8 cellular contexts compared by ENCODE assay signal in the genomic region with DNA sequence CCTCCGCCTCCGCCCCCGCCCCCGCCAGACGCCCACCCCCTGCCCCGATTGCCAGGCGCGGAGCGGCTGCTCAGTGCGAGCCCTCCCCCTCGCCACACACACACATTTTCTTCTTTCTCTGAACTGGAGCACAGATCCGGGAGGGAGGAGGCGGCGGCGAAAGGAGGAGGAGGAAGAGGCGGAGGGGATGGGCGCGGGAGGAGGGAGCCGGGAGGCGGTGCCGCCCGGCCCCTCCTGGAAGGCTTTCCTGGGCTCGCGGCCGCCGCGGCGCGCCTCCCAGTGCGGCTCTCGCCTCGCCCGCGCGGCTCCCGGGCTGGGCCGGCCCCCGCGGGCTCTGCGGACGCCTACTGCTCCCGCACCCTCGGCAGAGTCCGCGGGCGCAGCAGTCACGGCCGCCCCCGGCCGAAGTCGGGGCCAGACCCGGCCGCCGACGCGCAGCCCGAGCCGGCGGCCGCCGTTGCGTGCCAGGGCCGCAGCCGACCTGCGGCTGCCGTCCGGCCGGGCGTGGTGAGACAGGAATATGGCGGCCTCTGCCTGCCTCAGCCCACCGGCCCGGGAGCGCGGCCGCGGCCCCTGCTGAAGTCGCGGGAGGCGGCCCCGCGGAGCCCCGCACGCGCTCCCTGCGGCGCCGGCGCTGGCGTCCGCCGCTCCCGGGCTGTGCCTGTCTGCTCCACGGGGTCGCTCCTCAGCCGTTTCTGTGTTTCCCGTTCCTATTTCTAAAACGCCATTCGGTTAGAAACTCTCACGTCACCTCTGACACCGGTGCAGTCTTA. TPM values are rescaled to one million over a fixed set of nuclear protein-coding genes. Genes with fewer than 3 reads are reported as not detected.
A peak's percentile ranks its signal among the peaks of the same experiment; 100 is the strongest.
DNase-seq lines count a peak whose midpoint lies in the region; ATAC-seq and TF ChIP-seq lines count a peak whose summit lies in the region.

No MANE protein-coding gene starts in this region.

- POLR2A ChIA-PET in activated naive CD8-positive, alpha-beta T cell treated with anti-CD3 and anti-CD28 coated beads, Interleukin-2, amount 10 ng/mL, durations not matched to agents 7 days and 5 days (lab: Charles Lee) = interaction anchor here (0.6 to 4.2 kb wide), 12 partner anchors 9 to 382 kb away, joined by 3 to 28 read pairs (median 3); a partner anchor contains a TSS

- H3K27me3 ChIP-seq in subcutaneous abdominal adipose tissue (ENCODE audit: control insufficient read depth in 5 of 5, insufficient read depth in 4 of 5, low read length in 5 of 5) = no peaks in the 10 kb centered on the region

- peaks cover 1% of the 10 kb centered on the region for H3K36me3 Mint-ChIP-seq in activated naive CD8-positive, alpha-beta T cell treated with anti-CD3 and anti-CD28 coated beads, Interleukin-2, amount 10 ng/mL, durations not matched to agents 7 days and 5 days
- no peaks in the 10 kb centered on the region for H3K36me3 Mint-ChIP-seq in glutamatergic neuron (ENCODE audit: unreplicated experiment)

- no peaks in the 10 kb centered on the region for H3K9me3 ChIP-seq in subcutaneous abdominal adipose tissue (ENCODE audit: control insufficient read depth in 5 of 5, low read length in 5 of 5)

- peaks cover 5% of the 10 kb centered on the region for H3K27me3 Mint-ChIP-seq in activated naive CD8-positive, alpha-beta T cell treated with anti-CD3 and anti-CD28 coated beads, Interleukin-2, amount 10 ng/mL, durations not matched to agents 7 days and 5 days
- H3K27me3 Mint-ChIP-seq in glutamatergic neuron (ENCODE audit: unreplicated experiment) = peaks cover 11% of the 10 kb centered on the region

- H3K27ac ChIP-seq in subcutaneous abdominal adipose tissue (ENCODE audit: low read depth, low read length) = peak overlapping the region; percentile 93

- DNase-seq in ELF-1 (ENCODE audit: low read depth, low spot score) (peak; percentile 93), NCI-H1092 treated with DMSO at 0.1 percent for 48 hours (lab: John Stamatoyannopoulos, UW) (peak; percentile 94), SW 1271 (lab: John Stamatoyannopoulos, UW) (peak; percentile 81 to 89), glutamatergic neuron (peak; percentile 90), non-pigmented ciliary epithelial cell (ENCODE audit: low read depth) (peak; percentile 77)
- peak; percentile 77 for DNase-seq in activated naive CD8-positive, alpha-beta T cell treated with anti-CD3 and anti-CD28 coated beads, Interleukin-2, amount 10 ng/mL, durations not matched to agents 7 days and 5 days

- H3K4me3 Mint-ChIP-seq in activated naive CD8-positive, alpha-beta T cell treated with anti-CD3 and anti-CD28 coated beads, Interleukin-2, amount 10 ng/mL, durations not matched to agents 7 days and 5 days = peak overlapping the region; percentile 90
- peak overlapping the region; percentile 95 for H3K4me3 Mint-ChIP-seq in glutamatergic neuron (ENCODE audit: unreplicated experiment)

- H3K4me3 ChIP-seq in subcutaneous abdominal adipose tissue (ENCODE audit: low read depth in 1 of 5, low read length in 5 of 5) = peak overlapping the region; percentile 87 to 93 (median 89)

- no peaks in the 10 kb centered on the region for H3K36me3 ChIP-seq in subcutaneous abdominal adipose tissue (ENCODE audit: control insufficient read depth in 5 of 5, insufficient read depth in 5 of 5, low read length in 5 of 5)

- peaks cover 3 to 50% (median 37%) of the 10 kb centered on the region in 5 donors for H3K4me1 ChIP-seq in subcutaneous abdominal adipose tissue (ENCODE audit: control insufficient read depth in 5 of 5, insufficient read depth in 5 of 5, low read length in 5 of 5)

- H3K27ac Mint-ChIP-seq in activated naive CD8-positive, alpha-beta T cell treated with anti-CD3 and anti-CD28 coated beads, Interleukin-2, amount 10 ng/mL, durations not matched to agents 7 days and 5 days = peak overlapping the region; percentile 93
- H3K27ac Mint-ChIP-seq in glutamatergic neuron (ENCODE audit: unreplicated experiment) = peak overlapping the region; percentile 92

- no peaks in the 10 kb centered on the region for H3K9me3 Mint-ChIP-seq in activated naive CD8-positive, alpha-beta T cell treated with anti-CD3 and anti-CD28 coated beads, Interleukin-2, amount 10 ng/mL, durations not matched to agents 7 days and 5 days
- H3K9me3 Mint-ChIP-seq in glutamatergic neuron (ENCODE audit: unreplicated experiment) = peaks cover 16% of the 10 kb centered on the region

- ATAC-seq in activated naive CD8-positive, alpha-beta T cell treated with anti-CD3 and anti-CD28 coated beads, Interleukin-2, amount 10 ng/mL, durations not matched to agents 7 days and 5 days (ENCODE audit: low read depth) = peak; percentile 52
- no peak for ATAC-seq in HG03039 (IDR thresholded peaks at IDR 0.05; ENCODE audit: unreplicated experiment)

- peaks cover 47% of the 10 kb centered on the region for H3K4me1 Mint-ChIP-seq in activated naive CD8-positive, alpha-beta T cell treated with anti-CD3 and anti-CD28 coated beads, Interleukin-2, amount 10 ng/mL, durations not matched to agents 7 days and 5 days
- peaks cover 14% of the 10 kb centered on the region for H3K4me1 Mint-ChIP-seq in glutamatergic neuron (ENCODE audit: low read depth, unreplicated experiment)

- H3K9ac ChIP-seq in subcutaneous abdominal adipose tissue (ENCODE audit: low read length in 5 of 5) = peak overlapping the region; percentile 87 to 94 (median 89)

- TF ChIP-seq CTCF in glutamatergic neuron (IDR thresholded peaks at IDR 0.05; ENCODE audit: partially characterized antibody, unreplicated experiment) = no peak

RNA-seq across cellular contexts. Expression of a gene that starts 0.4 kb away (rescaled TPM):
- 10 to 100 TPM; 25.5 to 30.4 TPM for total RNA-seq in activated naive CD8-positive, alpha-beta T cell treated with anti-CD3 and anti-CD28 coated beads, Interleukin-2, amount 10 ng/mL, durations not matched to agents 7 days and 5 days
- total RNA-seq in glutamatergic neuron (ENCODE audit: unreplicated experiment) = 72.8 TPM
